Comparison of ENCODE assay signal across 8 cellular contexts in the genomic region with DNA sequence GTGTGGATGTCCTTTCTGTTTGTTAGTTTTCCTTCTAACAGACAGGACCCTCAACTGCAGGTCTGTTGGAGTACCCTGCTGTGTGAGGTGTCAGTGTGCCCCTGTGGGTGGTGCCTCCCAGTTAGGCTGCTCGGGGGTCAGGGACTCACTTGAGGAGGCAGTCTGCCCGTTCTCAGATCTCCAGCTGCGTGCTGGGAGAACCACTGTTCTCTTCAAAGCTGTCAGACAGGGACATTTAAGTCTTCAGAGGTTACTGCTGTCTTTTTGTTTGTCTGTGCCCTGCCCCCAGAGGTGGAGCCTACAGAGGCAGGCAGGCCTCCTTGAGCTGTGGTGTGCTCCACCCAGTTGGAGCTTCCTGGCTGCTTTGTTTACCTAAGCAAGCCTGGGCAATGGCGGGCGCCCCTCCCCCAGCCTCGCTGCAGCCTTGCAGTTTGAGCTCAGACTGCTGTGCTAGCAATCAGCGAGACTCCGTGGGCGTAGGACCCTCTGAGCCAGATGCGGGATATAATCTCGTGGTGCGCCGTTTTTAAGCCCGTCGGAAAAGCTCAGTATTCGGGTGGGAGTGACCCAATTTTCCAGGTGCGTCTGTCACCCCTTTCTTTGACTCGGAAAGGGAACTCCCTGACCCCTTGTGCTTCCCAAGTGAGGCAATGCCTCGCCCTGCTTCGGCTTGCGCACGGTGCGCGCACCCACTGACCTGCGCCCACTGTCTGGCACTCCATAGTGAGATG. TPM values are rescaled to one million over a fixed set of nuclear protein-coding genes. Genes with fewer than 3 reads are reported as not detected.
DNase-seq lines count a peak whose midpoint lies in the region; ATAC-seq, FAIRE-seq and TF ChIP-seq lines count a peak whose summit lies in the region.
"Not testable (repeated sequence)": the region's sequence is repeated elsewhere in the genome, so short reads cannot be mapped to it uniquely, and the experiment has no call there.

No MANE protein-coding gene starts in this region.

- not testable (repeated sequence) for H3K4me1 ChIP-seq in CD8-positive, alpha-beta memory T cell (ENCODE audit: insufficient read depth, low read length); thymus (ENCODE audit: control insufficient read depth, insufficient read depth, low read length)
- H3K4me1 ChIP-seq in IMR-90 (ENCODE audit: control insufficient read depth, insufficient read depth, low read length) (peaks cover 11% of the 10 kb centered on the region), keratinocyte (ENCODE audit: control insufficient read depth, extremely low read depth, insufficient read depth, low read length) (peaks cover 12% of the 10 kb centered on the region)

- H4K91ac ChIP-seq in IMR-90 (ENCODE audit: insufficient read depth, low read depth, low read length), result not testable (repeated sequence)

- not testable (repeated sequence) for TF ChIP-seq POLR2A in IMR-90 (IDR thresholded peaks at IDR 0.05; ENCODE audit: low read depth, low read length)

- not testable (repeated sequence) for H3K9ac ChIP-seq in IMR-90 (ENCODE audit: low read depth, low read length); keratinocyte (ENCODE audit: control insufficient read depth, extremely low read depth, insufficient read depth, low read length)

- in situ Hi-C loops in IMR-90 (cut with MboI; ENCODE audit: low sequenced_read_pairs), result not testable (repeated sequence)

- not testable (repeated sequence) for H2AFZ ChIP-seq in IMR-90 (replicated peaks; ENCODE audit: low read length, poor library complexity)
- peak overlapping the region; percentile 26 for H2AFZ ChIP-seq in keratinocyte (ENCODE audit: control insufficient read depth, low read length)

- not testable (repeated sequence) for H3K4me1 Mint-ChIP-seq in CD8-positive, alpha-beta memory T cell; T-helper 2 cell treated with Interferon-gamma antibody and Interleukin-4, amounts not matched to agents 5 μg/mL and 100 μg/mL, for 36 hours (ENCODE audit: low read depth); neural crest cell
- H3K4me1 Mint-ChIP-seq in activated naive CD4-positive, alpha-beta T cell treated with anti-CD3 and anti-CD28 coated beads, Interleukin-2, amount 10 ng/mL, durations not matched to agents 7 days and 5 days, result peaks cover 14% of the 10 kb centered on the region

- not testable (repeated sequence) for H2AK5ac ChIP-seq in IMR-90 (ENCODE audit: low read depth, low read length)

- CTCF ChIA-PET in CD8-positive, alpha-beta memory T cell (lab: Charles Lee); IMR-90 (lab: Yijun Ruan, JAX); activated naive CD4-positive, alpha-beta T cell treated with anti-CD3 and anti-CD28 coated beads, Interleukin-2, amount 10 ng/mL, durations not matched to agents 7 days and 5 days (lab: Charles Lee): not testable (repeated sequence)

- H3K36me3 Mint-ChIP-seq in CD8-positive, alpha-beta memory T cell; T-helper 2 cell treated with Interferon-gamma antibody and Interleukin-4, amounts not matched to agents 5 μg/mL and 100 μg/mL, for 36 hours (ENCODE audit: low read depth); activated naive CD4-positive, alpha-beta T cell treated with anti-CD3 and anti-CD28 coated beads, Interleukin-2, amount 10 ng/mL, durations not matched to agents 7 days and 5 days: not testable (repeated sequence)
- peaks cover 10% of the 10 kb centered on the region for H3K36me3 Mint-ChIP-seq in neural crest cell (ENCODE audit: low read depth)

- intact Hi-C loops in IMR-90 (cut with micrococcal nuclease), result not testable (repeated sequence)

- DNase-seq in CD8-positive, alpha-beta memory T cell; IMR-90; T-helper 2 cell treated with Interferon-gamma antibody and Interleukin-4, amounts not matched to agents 5 μg/mL and 100 μg/mL, for 36 hours (ENCODE audit: low spot score); keratinocyte (ENCODE audit: low read depth, low spot score); neural crest cell (ENCODE audit: low read depth, low spot score): not testable (repeated sequence)
- peak; percentile 38 for DNase-seq in activated naive CD4-positive, alpha-beta T cell treated with anti-CD3 and anti-CD28 coated beads, Interleukin-2, amount 10 ng/mL, durations not matched to agents 7 days and 5 days

- H3K4me3 Mint-ChIP-seq in CD8-positive, alpha-beta memory T cell, result peak overlapping the region in 4 of 7 donors; percentile 15 to 56 (median 26)
- peak overlapping the region; percentile 48 for H3K4me3 Mint-ChIP-seq in T-helper 2 cell treated with Interferon-gamma antibody and Interleukin-4, amounts not matched to agents 5 μg/mL and 100 μg/mL, for 36 hours
- H3K4me3 Mint-ChIP-seq in activated naive CD4-positive, alpha-beta T cell treated with anti-CD3 and anti-CD28 coated beads, Interleukin-2, amount 10 ng/mL, durations not matched to agents 7 days and 5 days, result peak overlapping the region; percentile 12
- not testable (repeated sequence) for H3K4me3 Mint-ChIP-seq in neural crest cell

- H3K36me3 ChIP-seq in CD8-positive, alpha-beta memory T cell (ENCODE audit: insufficient read depth, low read length); IMR-90 (ENCODE audit: control insufficient read depth, insufficient read depth, low read length); keratinocyte (ENCODE audit: control insufficient read depth in 2 of 2, extremely low read depth in 1 of 2, insufficient read depth in 2 of 2, low read length in 2 of 2); thymus (ENCODE audit: control insufficient read depth, insufficient read depth): not testable (repeated sequence)

- H4K5ac ChIP-seq in IMR-90 (ENCODE audit: low read depth, low read length), result not testable (repeated sequence)

- H3K9me1 ChIP-seq in IMR-90 (ENCODE audit: insufficient read depth, low read length); keratinocyte (ENCODE audit: control insufficient read depth, extremely low read depth, insufficient read depth, low read length): not testable (repeated sequence)

- not testable (repeated sequence) for H4K20me1 ChIP-seq in IMR-90 (ENCODE audit: insufficient read depth, low read length); keratinocyte (ENCODE audit: control insufficient read depth, extremely low read depth, insufficient read depth, low read length)

- H3K27ac ChIP-seq in 22Rv1, result peak overlapping the region; percentile 67
- H3K27ac ChIP-seq in CD8-positive, alpha-beta memory T cell (ENCODE audit: low read depth, low read length); IMR-90 (ENCODE audit: insufficient read depth, low read length); keratinocyte (ENCODE audit: control insufficient read depth, insufficient read depth, low read length): not testable (repeated sequence)
- peak overlapping the region; percentile 65 for H3K27ac ChIP-seq in thymus (ENCODE audit: low read depth)

- not testable (repeated sequence) for H2AK9ac ChIP-seq in IMR-90 (replicated peaks; ENCODE audit: low read depth, low read length, poor library complexity)

- not testable (repeated sequence) for H3K9me3 Mint-ChIP-seq in CD8-positive, alpha-beta memory T cell; T-helper 2 cell treated with Interferon-gamma antibody and Interleukin-4, amounts not matched to agents 5 μg/mL and 100 μg/mL, for 36 hours; activated naive CD4-positive, alpha-beta T cell treated with anti-CD3 and anti-CD28 coated beads, Interleukin-2, amount 10 ng/mL, durations not matched to agents 7 days and 5 days; neural crest cell

- dilution Hi-C loops in IMR-90 (cut with HindIII; ENCODE audit: low sequenced_read_pairs, unreplicated experiment); keratinocyte (cut with MboI; ENCODE audit: extremely low pct_ligation_motif_present, low sequenced_read_pairs): not testable (repeated sequence)

- TF ChIP-seq CTCF in 22Rv1 (IDR thresholded peaks at IDR 0.05); IMR-90 (conservative IDR thresholded peaks at IDR 0.05; ENCODE audit: low read depth, low read length); keratinocyte (optimal IDR thresholded peaks at IDR 0.05 in 1 of 3, IDR thresholded peaks at IDR 0.05 in 1 of 3, conservative IDR thresholded peaks at IDR 0.05 in 1 of 3; ENCODE audit: extremely low read depth in 1 of 3, insufficient read depth in 2 of 3, low read length in 3 of 3); neural crest cell (conservative IDR thresholded peaks at IDR 0.05): not testable (repeated sequence)

- not testable (repeated sequence) for BruUV-seq in IMR-90 (replicated peaks; lab: Mats Ljungman, UMichigan)

- not testable (repeated sequence) for H3K4me2 ChIP-seq in IMR-90 (ENCODE audit: low read depth, low read length)
- H3K4me2 ChIP-seq in keratinocyte (ENCODE audit: control insufficient read depth, extremely low read depth, insufficient read depth, low read depth, low read length), result peak overlapping the region; percentile 16

- POLR2A ChIA-PET in CD8-positive, alpha-beta memory T cell (lab: Charles Lee); IMR-90 (lab: Charles Lee; ENCODE audit: unreplicated experiment): not testable (repeated sequence)

- not testable (repeated sequence) for H3K4me3 ChIP-seq in CD8-positive, alpha-beta memory T cell (ENCODE audit: low read length); IMR-90 (ENCODE audit: insufficient read depth, low read depth, low read length); thymus (ENCODE audit: low read length)
- H3K4me3 ChIP-seq in keratinocyte (ENCODE audit: control insufficient read depth in 2 of 3, extremely low read depth in 1 of 3, insufficient read depth in 2 of 3, low read depth in 1 of 3, low read length in 3 of 3), result peak overlapping the region in 1 of 3 experiments; percentile 8

- not testable (repeated sequence) for FAIRE-seq in keratinocyte (lab: Jason Lieb, UNC)

- H2BK120ac ChIP-seq in IMR-90 (ENCODE audit: low read depth, low read length), result 0 out of 2 replicates have a peak overlapping the region, but pooled peaks have one; percentile 15

- not testable (repeated sequence) for H3K79me1 ChIP-seq in IMR-90 (ENCODE audit: low read depth in 1 of 2, low read length in 2 of 2)

- not testable (repeated sequence) for H3K27me3 Mint-ChIP-seq in CD8-positive, alpha-beta memory T cell; T-helper 2 cell treated with Interferon-gamma antibody and Interleukin-4, amounts not matched to agents 5 μg/mL and 100 μg/mL, for 36 hours (ENCODE audit: low read depth); activated naive CD4-positive, alpha-beta T cell treated with anti-CD3 and anti-CD28 coated beads, Interleukin-2, amount 10 ng/mL, durations not matched to agents 7 days and 5 days; neural crest cell (ENCODE audit: low read depth)

- H3K4ac ChIP-seq in IMR-90 (ENCODE audit: low read depth, low read length), result peak overlapping the region; percentile 50; the same call in 1 of the 2 replicates

- H3K79me2 ChIP-seq in keratinocyte (ENCODE audit: control insufficient read depth, insufficient read depth, low read length), result not testable (repeated sequence)

- not testable (repeated sequence) for H3K56ac ChIP-seq in IMR-90 (ENCODE audit: extremely low read depth, insufficient read depth, low read length)

- not testable (repeated sequence) for H3K23ac ChIP-seq in IMR-90 (ENCODE audit: low read depth, low read length)

- ATAC-seq in IMR-90 (ENCODE audit: low read depth), result not testable (repeated sequence)

- H2BK20ac ChIP-seq in IMR-90 (ENCODE audit: low read depth, low read length), result not testable (repeated sequence)

- H3K14ac ChIP-seq in IMR-90 (replicated peaks; ENCODE audit: low read depth, low read length), result not testable (repeated sequence)

- 88% methylated on average over 5 of the region's 25 CpGs; no CpG with 5 or more reads in 1 of the 2 experiments for WGBS in IMR-90 (ENCODE audit: extremely low coverage in 2 of 2, insufficient read length in 1 of 2), 2 experiments
- 81% methylated on average over 25 of the region's 25 CpGs for WGBS in thymus

- not testable (repeated sequence) for TF ChIP-seq RAD21 in IMR-90 (IDR thresholded peaks at IDR 0.05; ENCODE audit: low read length)

- not testable (repeated sequence) for H3K27me3 ChIP-seq in CD8-positive, alpha-beta memory T cell (ENCODE audit: insufficient read depth, low read length, poor library complexity, severe bottlenecking); IMR-90 (ENCODE audit: control insufficient read depth, insufficient read depth, low read length); keratinocyte (ENCODE audit: control insufficient read depth, extremely low read depth, insufficient read depth, low read length); thymus (ENCODE audit: control insufficient read depth, insufficient read depth)

- not testable (repeated sequence) for H3K9me3 ChIP-seq in CD8-positive, alpha-beta memory T cell (ENCODE audit: low read length); IMR-90 (ENCODE audit: control insufficient read depth, insufficient read depth, low read length); keratinocyte (ENCODE audit: control insufficient read depth, low read depth, low read length); thymus (ENCODE audit: control insufficient read depth)

- H4K8ac ChIP-seq in IMR-90 (ENCODE audit: low read depth in 2 of 2, low read length in 2 of 2), result not testable (repeated sequence)

- H2BK5ac ChIP-seq in IMR-90 (ENCODE audit: low read depth, low read length, poor library complexity, severe bottlenecking), result not testable (repeated sequence)

- not testable (repeated sequence) for H2BK15ac ChIP-seq in IMR-90 (ENCODE audit: low read depth, low read length)

- H3K27ac Mint-ChIP-seq in CD8-positive, alpha-beta memory T cell, result peak overlapping the region in 1 of 8 donors; percentile 29
- peak overlapping the region; percentile 52 for H3K27ac Mint-ChIP-seq in T-helper 2 cell treated with Interferon-gamma antibody and Interleukin-4, amounts not matched to agents 5 μg/mL and 100 μg/mL, for 36 hours
- peak overlapping the region; percentile 78 for H3K27ac Mint-ChIP-seq in activated naive CD4-positive, alpha-beta T cell treated with anti-CD3 and anti-CD28 coated beads, Interleukin-2, amount 10 ng/mL, durations not matched to agents 7 days and 5 days
- peak overlapping the region; percentile 75 for H3K27ac Mint-ChIP-seq in neural crest cell (ENCODE audit: unreplicated experiment)

- not testable (repeated sequence) for H3K18ac ChIP-seq in IMR-90 (ENCODE audit: low read depth, low read length)

RNA-seq across cellular contexts. Expression of a gene that starts 52.2 kb away (rescaled TPM):
- total RNA-seq in CD8-positive, alpha-beta memory T cell, result 10 to 100 TPM; 27.5 to 29.6 TPM
- 10.1 TPM for polyA plus RNA-seq in CD8-positive, alpha-beta memory T cell
- 32.8 and 39.2 TPM in 2 replicates for total RNA-seq in IMR-90 (2012; rRNA removed)
- polyA plus RNA-seq in IMR-90 (2012; rRNA removed), result 9.8 and 13.0 TPM in 2 replicates
- polyA plus RNA-seq in IMR-90 (2012; cell fraction: cytosol; rRNA removed), result 1.6 and 3.1 TPM in 2 replicates
- polyA plus RNA-seq in IMR-90 (2012; cell fraction: nucleus; rRNA removed; ENCODE audit: low replicate concordance), result 3.5 and 30.6 TPM in 2 replicates
- 19.8 to 30.8 TPM (median 22.8 TPM) in 3 replicates for polyA plus RNA-seq in keratinocyte
- 19.1 TPM for polyA plus RNA-seq in keratinocyte (2011; ENCODE audit: low read depth)
- polyA plus RNA-seq in keratinocyte (2011; cell fraction: cytosol; rRNA removed), result 12.7 and 23.7 TPM in 2 replicates
- polyA plus RNA-seq in keratinocyte (2011; cell fraction: nucleus; rRNA removed), result 27.7 and 33.9 TPM in 2 replicates
- 16.2 and 19.5 TPM in 2 replicates for polyA plus RNA-seq in keratinocyte (2012; ENCODE audit: low replicate concordance)
- polyA minus RNA-seq in keratinocyte, result 9.9 to 23.5 TPM (median 12.2 TPM) in 3 replicates
- polyA minus RNA-seq in keratinocyte (2011; cell fraction: cytosol; rRNA and poly(A)+ RNA removed), result 10.7 TPM
- polyA minus RNA-seq in keratinocyte (2011; cell fraction: nucleus; rRNA and poly(A)+ RNA removed), result 9.4 and 21.6 TPM in 2 replicates
- 21.1 and 23.6 TPM in 2 replicates for total RNA-seq in neural crest cell
- 18.9 TPM for polyA plus RNA-seq in thymus
